30 cellular contexts compared by ENCODE assay signal in the genomic region with DNA sequence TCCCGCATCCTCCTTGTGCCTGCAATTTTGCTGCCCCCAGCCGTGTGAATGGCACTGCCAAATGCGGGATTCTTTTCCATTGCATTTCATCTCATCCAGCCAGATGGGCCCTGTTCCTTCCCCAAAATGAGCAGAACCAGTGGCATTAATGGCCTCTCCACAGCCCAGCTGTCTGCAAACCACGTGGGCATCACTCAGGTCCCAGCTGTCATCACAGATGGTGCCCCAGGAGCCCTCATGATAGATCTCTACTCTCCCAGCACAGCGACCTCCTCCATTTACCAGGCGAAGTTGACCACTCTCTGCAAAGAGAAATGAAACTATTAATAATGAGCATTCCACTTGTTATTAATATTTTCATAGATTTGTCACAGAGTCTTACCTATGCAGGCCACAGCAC. TPM values are rescaled to one million over a fixed set of nuclear protein-coding genes. Genes with fewer than 3 reads are reported as not detected.
"Had no signal": no experiment of that assay in that cellular context is flagged by ENCODE, and none has a peak within 500 bp of the region (broad histone marks: within the 10 kb centered on the region; RNA-seq: fewer than 3 reads in every experiment).

No MANE protein-coding gene starts in this region.

- ATAC-seq: foreskin keratinocyte; left ventricle myocardium superior; lower lobe of right lung; natural killer cell treated with Interleukin-12 subunit alpha and Interleukin-12 subunit beta and Interleukin-15 and Interleukin-18, amount 100 ng/mL, for 72 hours; pancreas; stimulated activated naive CD8-positive, alpha-beta T cell treated with anti-CD3 and anti-CD28 coated beads, Interleukin-15, amount 100 ng/mL, for 72 hours; upper lobe of right lung had no signal

- H3K36me3 ChIP-seq: colonic mucosa, esophagus muscularis mucosa, neutrophil, pancreas, right lobe of liver, suprapubic skin, transverse colon, upper lobe of right lung, uterus had no signal

- H3K27me3 Mint-ChIP-seq: progenitor cell of endocrine pancreas; stimulated activated naive CD8-positive, alpha-beta T cell treated with anti-CD3 and anti-CD28 coated beads, Interleukin-15, amount 100 ng/mL, for 72 hours had no signal

- H3K36me3 Mint-ChIP-seq: immature natural killer cell; naive B cell; natural killer cell treated with Interleukin-12 subunit alpha and Interleukin-12 subunit beta and Interleukin-15 and Interleukin-18, amount 100 ng/mL, for 72 hours had no signal

- H3K9me3 Mint-ChIP-seq: immature natural killer cell; naive B cell; natural killer cell treated with Interleukin-12 subunit alpha and Interleukin-12 subunit beta and Interleukin-15 and Interleukin-18, amount 100 ng/mL, for 72 hours; stimulated activated naive CD8-positive, alpha-beta T cell treated with anti-CD3 and anti-CD28 coated beads, Interleukin-15, amount 100 ng/mL, for 72 hours had no signal

- H3K4me1 Mint-ChIP-seq: immature natural killer cell; naive B cell; neural crest cell; stimulated activated naive CD8-positive, alpha-beta T cell treated with anti-CD3 and anti-CD28 coated beads, Interleukin-15, amount 100 ng/mL, for 72 hours had no signal

- H3K27ac Mint-ChIP-seq: immature natural killer cell; naive B cell; natural killer cell treated with Interleukin-12 subunit alpha and Interleukin-12 subunit beta and Interleukin-15 and Interleukin-18, amount 100 ng/mL, for 72 hours; progenitor cell of endocrine pancreas had no signal

- H3K4me3 Mint-ChIP-seq: immature natural killer cell; naive B cell; natural killer cell treated with Interleukin-12 subunit alpha and Interleukin-12 subunit beta and Interleukin-15 and Interleukin-18, amount 100 ng/mL, for 72 hours; neural crest cell; stimulated activated naive CD8-positive, alpha-beta T cell treated with anti-CD3 and anti-CD28 coated beads, Interleukin-15, amount 100 ng/mL, for 72 hours had no signal

- H3K4me3 ChIP-seq: colonic mucosa, esophagus muscularis mucosa, lower lobe of right lung, pancreas, right lobe of liver, smooth muscle cell, suprapubic skin, transverse colon, upper lobe of right lung, uterus had no signal

- DNase-seq: colonic mucosa; dermis blood vessel endothelial cell; effector memory CD4-positive, alpha-beta T cell; foreskin keratinocyte; hypothalamus; immature natural killer cell; left ventricle myocardium superior; lower lobe of right lung; naive B cell; pancreas; right lobe of liver; stimulated activated CD4-positive, alpha-beta T cell treated with anti-CD3 and anti-CD28 coated beads, Interleukin-12 subunit alpha, Interleukin-12 subunit beta, amount 100 ng/mL, for 4 hours; stimulated activated CD4-positive, alpha-beta T cell treated with anti-CD3 and anti-CD28 coated beads, Interleukin-1b, Interleukin-23, amount 100 ng/mL, for 48 hours; stimulated activated CD4-positive, alpha-beta T cell treated with anti-CD3 and anti-CD28 coated beads, Interleukin-4, amount 100 ng/mL, for 1 hour; stimulated activated CD8-positive, alpha-beta memory T cell treated with anti-CD3 and anti-CD28 coated beads, Interleukin-4, amount 100 ng/mL, for 48 hours; stimulated activated naive CD4-positive, alpha-beta T cell; stimulated activated naive CD8-positive, alpha-beta T cell treated with anti-CD3 and anti-CD28 coated beads, Interleukin-15, amount 100 ng/mL, for 72 hours; transverse colon; upper lobe of right lung; uterus had no signal

- H3K4me2 ChIP-seq: smooth muscle cell had no signal

- H3K27ac ChIP-seq: colonic mucosa, esophagus muscularis mucosa, foreskin keratinocyte, lower lobe of right lung, neutrophil, pancreas, right lobe of liver, suprapubic skin, transverse colon, upper lobe of right lung, uterus had no signal

- H3K27me3 ChIP-seq: colonic mucosa, esophagus muscularis mucosa, foreskin keratinocyte, pancreas, right lobe of liver, suprapubic skin, transverse colon, upper lobe of right lung, uterus had no signal

- H3K9me3 ChIP-seq: colonic mucosa, esophagus muscularis mucosa, lower lobe of right lung, neutrophil, pancreas, right lobe of liver, suprapubic skin, transverse colon, upper lobe of right lung, uterus had no signal

- H3K4me1 ChIP-seq: colonic mucosa, esophagus muscularis mucosa, foreskin keratinocyte, lower lobe of right lung, pancreas, suprapubic skin, transverse colon, upper lobe of right lung, uterus had no signal

RNA-seq across cellular contexts. Expression of gene CD163, which starts 17.1 kb away (rescaled TPM):
- total RNA-seq: dermis blood vessel endothelial cell; endothelial cell of umbilical vein; epithelial cell of proximal tubule; fibroblast of lung; natural killer cell treated with Interleukin-12 subunit alpha and Interleukin-12 subunit beta and Interleukin-15 and Interleukin-18, amount 100 ng/mL, for 72 hours; neural crest cell; smooth muscle cell had no signal
- polyA plus RNA-seq: endothelial cell of umbilical vein, smooth muscle cell had no signal

RNA-seq across cellular contexts. Expression of gene CD163L1, which starts 42.6 kb away (rescaled TPM):
- total RNA-seq: natural killer cell treated with Interleukin-12 subunit alpha and Interleukin-12 subunit beta and Interleukin-15 and Interleukin-18, amount 100 ng/mL, for 72 hours had no signal
- polyA plus RNA-seq: immature natural killer cell had no signal
